8 cellular contexts compared by ENCODE assay signal in the genomic region with DNA sequence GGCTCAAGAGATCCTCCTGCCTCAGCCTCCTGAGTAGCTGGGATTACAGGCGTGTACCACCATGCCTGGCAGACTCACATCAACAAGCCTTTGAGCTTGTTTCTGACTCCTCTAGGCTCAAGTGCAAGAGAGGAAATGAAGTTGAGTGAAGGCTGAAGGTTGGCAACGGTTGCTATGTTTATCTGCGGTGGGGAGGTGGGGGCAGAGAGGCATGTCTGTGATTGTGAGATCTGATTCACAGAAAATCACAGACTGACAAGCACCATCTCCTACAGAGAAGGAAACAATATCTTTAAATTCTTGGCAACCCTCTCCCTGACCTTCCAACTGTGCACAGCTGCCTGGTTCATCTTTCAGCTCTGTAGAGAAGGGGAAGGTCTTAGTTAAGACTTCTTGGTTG. TPM values are rescaled to one million over a fixed set of nuclear protein-coding genes. Genes with fewer than 3 reads are reported as not detected.
DNase-seq lines count a peak whose midpoint lies in the region; ATAC-seq and TF ChIP-seq lines count a peak whose summit lies in the region.

No MANE protein-coding gene starts in this region.

- POLR2A ChIA-PET in WTC11 (lab: Charles Lee): no interaction called here

- H3K4me3 Mint-ChIP-seq in WTC11 (no peak overlapping the region), chondrocyte (ENCODE audit: unreplicated experiment) (no peak overlapping the region)

- ATAC-seq in HG03521 (IDR thresholded peaks at IDR 0.05; ENCODE audit: unreplicated experiment) (peak; percentile 88), WTC11 (no peak), HG02623 (IDR thresholded peaks at IDR 0.05; ENCODE audit: unreplicated experiment) (no peak)

- H3K4me1 Mint-ChIP-seq in WTC11 (no peaks in the 10 kb centered on the region), chondrocyte (ENCODE audit: low read depth) (peaks cover 9% of the 10 kb centered on the region)

- CTCF ChIA-PET in WTC11 (lab: Charles Lee): interaction anchor here (0.6 to 1.9 kb wide), 4 partner anchors 12 to 131 kb away, joined by 3 to 6 read pairs (median 4); no protein-coding TSS in a partner anchor

- TF ChIP-seq CTCF in WTC11 (IDR thresholded peaks at IDR 0.05) (no peak), chondrocyte (IDR thresholded peaks at IDR 0.05) (no peak)

- H3K9me3 Mint-ChIP-seq in WTC11: peaks cover 7% of the 10 kb centered on the region
- H3K9me3 Mint-ChIP-seq in chondrocyte (ENCODE audit: low read depth): no peaks in the 10 kb centered on the region

- H3K27ac Mint-ChIP-seq in WTC11 (no peak overlapping the region), chondrocyte (ENCODE audit: unreplicated experiment) (peak overlapping the region; percentile 54)

- H3K27me3 Mint-ChIP-seq in WTC11 (ENCODE audit: low read depth) (no peaks in the 10 kb centered on the region), chondrocyte (ENCODE audit: low read depth) (no peaks in the 10 kb centered on the region)

- H3K36me3 Mint-ChIP-seq in WTC11 (0 out of 2 replicates have a peak, but pooled peaks cover 1% of the 10 kb centered on the region), chondrocyte (ENCODE audit: low read depth) (no peaks in the 10 kb centered on the region)

- DNase-seq in activated gamma-delta T cell treated with Interleukin-2 at 50 U/mL for 16 hours (peak; percentile 81), activated gamma-delta T cell (lab: John Stamatoyannopoulos, UW) (no peak), WTC11 (ENCODE audit: low spot score) (no peak), chondrocyte (ENCODE audit: low spot score) (no peak), AG08395 (ENCODE audit: low spot score) (no peak)
- peak; percentile 71 for DNase-seq in stimulated activated CD4-positive, alpha-beta T cell treated with anti-CD3 and anti-CD28 coated beads, Interleukin-2, amount 100 ng/mL, for 4 hours (ENCODE audit: low read depth)

TF ChIP-seq in WTC11, 78 proteins besides CTCF, POLR2A, EP300 and RAD21:
- TF ChIP-seq HMGA2 (CRISPR knock-in tag; IDR thresholded peaks at IDR 0.05): 0 out of 2 replicates have a peak, but pooled peaks have one; percentile 9
- TF ChIP-seq, protein P1, sequence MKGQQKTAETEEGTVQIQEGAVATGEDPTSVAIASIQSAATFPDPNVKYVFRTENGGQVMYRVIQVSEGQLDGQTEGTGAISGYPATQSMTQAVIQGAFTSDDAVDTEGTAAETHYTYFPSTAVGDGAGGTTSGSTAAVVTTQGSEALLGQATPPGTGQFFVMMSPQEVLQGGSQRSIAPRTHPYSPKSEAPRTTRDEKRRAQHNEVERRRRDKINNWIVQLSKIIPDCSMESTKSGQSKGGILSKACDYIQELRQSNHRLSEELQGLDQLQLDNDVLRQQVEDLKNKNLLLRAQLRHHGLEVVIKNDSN (CRISPR knock-in tag; IDR thresholded peaks at IDR 0.05): no peak

RNA-seq across cellular contexts. Expression of a gene that starts 22.1 kb away (rescaled TPM):
- total RNA-seq in WTC11 (2021) (0.41 to 0.73 TPM (median 0.42 TPM) in 3 replicates), chondrocyte (1.3 to 14.6 TPM (median 2.1 TPM) in 3 replicates)

Comparison
In these comparisons a context has a peak if more than half of its experiments do, and no peak if none do; other contexts are left out.
1. DNase-seq: peak in activated gamma-delta T cell treated with Interleukin-2 at 50 U/mL for 16 hours (single experiment) and stimulated activated CD4-positive, alpha-beta T cell treated with anti-CD3 and anti-CD28 coated beads, Interleukin-2, amount 100 ng/mL, for 4 hours (single experiment); none in activated gamma-delta T cell (single experiment), WTC11 (single experiment), chondrocyte (single experiment) and AG08395 (single experiment).